Comparison of ENCODE assay signal across 9 cellular contexts in the genomic region with DNA sequence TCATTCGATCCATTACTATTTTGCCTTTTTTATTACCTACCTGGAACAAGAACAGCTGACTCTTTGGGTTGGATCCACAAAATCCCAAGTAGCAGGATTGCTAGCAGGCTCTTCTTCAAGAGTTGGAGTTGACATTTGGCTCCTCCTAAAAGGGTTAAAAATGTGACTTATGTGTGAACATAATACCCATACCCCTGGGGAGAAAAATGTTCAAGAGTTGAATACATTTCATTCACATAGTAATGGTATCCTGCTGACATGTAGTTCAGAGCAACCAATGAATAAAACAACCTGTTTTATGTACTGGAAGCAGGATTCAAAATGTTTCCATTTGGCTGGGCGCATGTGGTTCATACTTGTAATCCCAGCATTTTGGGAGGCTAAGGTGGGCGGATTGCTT.
"Had no signal": no experiment of that assay in that cellular context is flagged by ENCODE, and none has a peak within 500 bp of the region (broad histone marks: within the 10 kb centered on the region; RNA-seq: fewer than 3 reads in every experiment).

No MANE protein-coding gene starts in this region.

- H3K9me3 Mint-ChIP-seq: HFFc6, IgD-negative memory B cell had no signal

- H3K4me3 Mint-ChIP-seq: HFFc6, IgD-negative memory B cell had no signal

- H3K9me3 ChIP-seq: HAP-1 had no signal

- H3K4me3 ChIP-seq: GM23248, HAP-1 had no signal

- H2AFZ ChIP-seq: GM23248 had no signal

- H3K9ac ChIP-seq: GM23248 had no signal

- H3K27me3 Mint-ChIP-seq: IgD-negative memory B cell had no signal

- H3K4me1 ChIP-seq: HAP-1 had no signal

- FAIRE-seq: HepG2 had no signal

- ATAC-seq: HCT116, HepG2 had no signal

- DNase-seq: GM23248, GOT3, H7, HFFc6 had no signal

- H3K27ac ChIP-seq: GM23248, HL-60 had no signal

- H3K27ac Mint-ChIP-seq: IgD-negative memory B cell had no signal
